ENCODE assay signal across 1 cellular context in genomic region chr6:73515204-73516101, GRCh38.
A peak's percentile ranks its signal among the peaks of the same experiment; 100 is the strongest.
TF ChIP-seq lines count a peak whose summit lies in the region.

No MANE protein-coding gene starts in this region.

TF ChIP-seq in H1, 55 proteins besides CTCF, POLR2A, EP300 and RAD21 (continued from another document):
- no peak for TF ChIP-seq MAX (IDR thresholded peaks at IDR 0.05)
- TF ChIP-seq YY1 (IDR thresholded peaks at IDR 0.05; ENCODE audit: low read depth, low read length): no peak
- TF ChIP-seq NRF1 (IDR thresholded peaks at IDR 0.05; ENCODE audit: low read depth, low read length): peak; percentile 17; the same call in 1 of the 2 replicates
- 0 out of 2 replicates have a peak, but pooled peaks have one; percentile 21 for TF ChIP-seq PHF8 (conservative IDR thresholded peaks at IDR 0.05; ENCODE audit: low read depth, low read length)
- TF ChIP-seq TBP (IDR thresholded peaks at IDR 0.05; ENCODE audit: low read depth, low read length): 0 out of 2 replicates have a peak, but pooled peaks have one; percentile 14
- TF ChIP-seq SIRT6 (IDR thresholded peaks at IDR 0.05; ENCODE audit: low read length): peak; percentile 45
- no peak for TF ChIP-seq KDM1A (IDR thresholded peaks at IDR 0.05; ENCODE audit: borderline replicate concordance, low read length)
- 0 out of 2 replicates have a peak, but pooled peaks have one; percentile 10 for TF ChIP-seq TAF1 (IDR thresholded peaks at IDR 0.05; ENCODE audit: low read depth, low read length)
- 0 out of 4 replicates have a peak, but pooled peaks of 1 of the 2 experiments have one; percentile 61 for TF ChIP-seq SIN3A (conservative IDR thresholded peaks at IDR 0.05 in 1 of 2, IDR thresholded peaks at IDR 0.05 in 1 of 2; ENCODE audit: low read depth in 1 of 2, low read length in 2 of 2)
- TF ChIP-seq EZH2 (IDR thresholded peaks at IDR 0.05; ENCODE audit: low read depth, low read length, severe bottlenecking): no peak
- TF ChIP-seq SUZ12 (IDR thresholded peaks at IDR 0.05; ENCODE audit: low read length): no peak
- no peak for TF ChIP-seq CEBPB (IDR thresholded peaks at IDR 0.05; ENCODE audit: low read depth, low read length)
- no peak; the same call in 1 of the 2 replicates for TF ChIP-seq CHD2 (IDR thresholded peaks at IDR 0.05; ENCODE audit: low read length)
- no peak for TF ChIP-seq HDAC2 (IDR thresholded peaks at IDR 0.05; ENCODE audit: borderline replicate concordance in 1 of 2, low read depth in 2 of 2, low read length in 2 of 2)
- TF ChIP-seq CBX5 (IDR thresholded peaks at IDR 0.05; ENCODE audit: low read depth, low read length): no peak
- no peak for TF ChIP-seq SIX5 (IDR thresholded peaks at IDR 0.05; ENCODE audit: low read depth, low read length)
- TF ChIP-seq ATF2 (IDR thresholded peaks at IDR 0.05; ENCODE audit: low read length): no peak; the same call in 1 of the 2 replicates
- TF ChIP-seq JUN (IDR thresholded peaks at IDR 0.05; ENCODE audit: low read depth, low read length): no peak
- no peak for TF ChIP-seq RXRA (IDR thresholded peaks at IDR 0.05; ENCODE audit: insufficient read depth, low read depth, low read length)
- no peak for TF ChIP-seq SRF (IDR thresholded peaks at IDR 0.05; ENCODE audit: low read depth, low read length)
- TF ChIP-seq CTBP2 (IDR thresholded peaks at IDR 0.05; ENCODE audit: borderline replicate concordance, insufficient read depth, insufficient read length, low read length): no peak
- no peak for TF ChIP-seq USF2 (IDR thresholded peaks at IDR 0.05; ENCODE audit: low read length)
- TF ChIP-seq EGR1 (IDR thresholded peaks at IDR 0.05; ENCODE audit: borderline replicate concordance, low read depth, low read length): peak; percentile 3; the same call in 1 of the 2 replicates
- TF ChIP-seq BACH1 (IDR thresholded peaks at IDR 0.05; ENCODE audit: low read length): no peak
- TF ChIP-seq POLR2AphosphoS5 (IDR thresholded peaks at IDR 0.05; ENCODE audit: low read depth, low read length): peak; percentile 99
- TF ChIP-seq GTF2F1 (IDR thresholded peaks at IDR 0.05; ENCODE audit: borderline replicate concordance, low read depth, low read length): no peak
- no peak for TF ChIP-seq FOSL1 (IDR thresholded peaks at IDR 0.05; ENCODE audit: insufficient read depth, low read depth, low read length)
- TF ChIP-seq RNF2 (IDR thresholded peaks at IDR 0.05; ENCODE audit: borderline replicate concordance, low read depth, low read length, missing control alignments, poor library complexity, severe bottlenecking): no peak
- TF ChIP-seq SP4 (IDR thresholded peaks at IDR 0.05; ENCODE audit: low read length): no peak
- TF ChIP-seq ASH2L (IDR thresholded peaks at IDR 0.05; ENCODE audit: low read length): no peak
- TF ChIP-seq CHD7 (IDR thresholded peaks at IDR 0.05; ENCODE audit: insufficient replicate concordance, low read length): peak; percentile 61
- no peak for TF ChIP-seq RBBP5 (IDR thresholded peaks at IDR 0.05; ENCODE audit: borderline replicate concordance, low read depth, low read length)
- no peak for TF ChIP-seq GABPA (IDR thresholded peaks at IDR 0.05; ENCODE audit: borderline replicate concordance, insufficient read depth, low read length)
- TF ChIP-seq SAP30 (IDR thresholded peaks at IDR 0.05; ENCODE audit: insufficient read depth, insufficient replicate concordance, low read length): no peak
- TF ChIP-seq ATF3 (IDR thresholded peaks at IDR 0.05; ENCODE audit: insufficient read depth, low read depth, low read length): no peak
- TF ChIP-seq ZNF274 (IDR thresholded peaks at IDR 0.05; ENCODE audit: borderline replicate concordance, extremely low read depth, low read length): no peak
- TF ChIP-seq SP2 (IDR thresholded peaks at IDR 0.05; ENCODE audit: low read length): no peak
- no peak for TF ChIP-seq POU5F1 (IDR thresholded peaks at IDR 0.05; ENCODE audit: low read depth, low read length)
- peak; percentile 29; the same call in 1 of the 2 replicates for TF ChIP-seq MAFK (IDR thresholded peaks at IDR 0.05; ENCODE audit: low read depth, low read length)
- TF ChIP-seq KDM4A (IDR thresholded peaks at IDR 0.05; ENCODE audit: low read depth, low read length, severe bottlenecking): no peak
- peak; percentile 59; the same call in 1 of the 2 replicates for TF ChIP-seq CHD1 (IDR thresholded peaks at IDR 0.05; ENCODE audit: low read depth, low read length)
- no peak for TF ChIP-seq CBX8 (IDR thresholded peaks at IDR 0.05; ENCODE audit: borderline replicate concordance, low read depth, low read length)
- TF ChIP-seq NANOG (IDR thresholded peaks at IDR 0.05; ENCODE audit: insufficient read depth, low read depth, low read length, poor library complexity, severe bottlenecking): no peak
- no peak for TF ChIP-seq BCL11A (IDR thresholded peaks at IDR 0.05; ENCODE audit: low read depth in 2 of 2, low read length in 2 of 2)
- peak; percentile 52; the same call in 1 of the 2 replicates for TF ChIP-seq SP1 (IDR thresholded peaks at IDR 0.05; ENCODE audit: low read depth, low read length)
- no peak for TF ChIP-seq KDM5A (IDR thresholded peaks at IDR 0.05; ENCODE audit: low read length)
